20 cellular contexts compared by ENCODE assay signal in genomic region chr20:710762-711120, GRCh38. TPM values are rescaled to one million over a fixed set of nuclear protein-coding genes. Genes with fewer than 3 reads are reported as not detected.
DNase-seq lines count a peak whose midpoint lies in the region; ATAC-seq, FAIRE-seq and TF ChIP-seq lines count a peak whose summit lies in the region.
"Had no signal": no experiment of that assay in that cellular context is flagged by ENCODE, and none has a peak within 500 bp of the region (broad histone marks: within the 10 kb centered on the region; RNA-seq: fewer than 3 reads in every experiment).

No MANE protein-coding gene starts in this region.

- H3K9me3 Mint-ChIP-seq in WTC11 (peaks cover 25% of the 10 kb centered on the region), nephron (peaks cover 15% of the 10 kb centered on the region)

- H3K36me3 ChIP-seq in H1 (ENCODE audit: control insufficient read depth in 2 of 4, insufficient read depth in 4 of 4, low read length in 3 of 4) (no peaks in the 10 kb centered on the region), spleen (no peaks in the 10 kb centered on the region), breast epithelium (no peaks in the 10 kb centered on the region)

- H2BK12ac ChIP-seq in H1 (ENCODE audit: low read depth, low read length), result peak overlapping the region; percentile 71; the same call in 1 of the 2 replicates

- no peak overlapping the region for H4K91ac ChIP-seq in H1 (replicated peaks; ENCODE audit: insufficient read length, low read length)

- H3K9me3 ChIP-seq in H1 (ENCODE audit: insufficient read depth in 2 of 2, low read depth in 1 of 2, low read length in 1 of 2) (peaks cover 8 to 14% of the 10 kb centered on the region in 2 experiments; a peak in 2 of 4 replicates), spleen (peaks cover 0 to 39% (median 30%) of the 10 kb centered on the region in 8 donors), breast epithelium (peaks cover 0 to 23% of the 10 kb centered on the region in 2 donors)

- H2BK20ac ChIP-seq in H1 (ENCODE audit: low read length), result no peak overlapping the region

- no peak overlapping the region for H3K18ac ChIP-seq in H1 (ENCODE audit: extremely low read depth, low read length)

- H3K27ac ChIP-seq in H1 (ENCODE audit: low read depth, low read length), result no peak overlapping the region
- H3K27ac ChIP-seq in spleen, result no peak overlapping the region
- H3K27ac ChIP-seq in breast epithelium, result no peak overlapping the region

- peak overlapping the region in 1 of 4 experiments; percentile 75; a peak in 1 of 8 replicates for H3K4me3 ChIP-seq in H1 (ENCODE audit: extremely low read depth in 1 of 4, insufficient read depth in 2 of 4, low read depth in 3 of 4, low read length in 4 of 4)
- H3K4me3 ChIP-seq in spleen, result no peak overlapping the region
- no peak overlapping the region for H3K4me3 ChIP-seq in breast epithelium

- no peak for TF ChIP-seq RAD21 in H1 (IDR thresholded peaks at IDR 0.05 in 1 of 2, conservative IDR thresholded peaks at IDR 0.05 in 1 of 2; ENCODE audit: low read depth in 2 of 2, low read length in 2 of 2)

- H3K9ac ChIP-seq in H1 (replicated peaks in 1 of 4; ENCODE audit: extremely low read depth in 1 of 4, low read depth in 3 of 4, low read length in 3 of 4), result no peak overlapping the region

- ATAC-seq in WTC11, result no peak
- no peak for ATAC-seq in GM21786 (IDR thresholded peaks at IDR 0.05; ENCODE audit: unreplicated experiment)

- no peak overlapping the region for H2BK5ac ChIP-seq in H1 (ENCODE audit: low read depth, low read length)

- no peak overlapping the region for H3K14ac ChIP-seq in H1 (ENCODE audit: insufficient read length)

- 78% methylated on average over 11 of the region's 11 CpGs; no CpG with 5 or more reads in 1 of the 2 experiments for WGBS in H1 (ENCODE audit: extremely low coverage in 1 of 2, insufficient coverage in 1 of 2, insufficient read length in 1 of 2, insufficient replicate concordance in 2 of 2, low coverage in 1 of 2, low lambda C conversion rate in 2 of 2, missing lambda C conversion rate in 1 of 2), 2 experiments
- 84 to 88% (median 86%) methylated on average over 10 to 11 of the region's 11 CpGs for WGBS in spleen, 5 donors

- H3K4me3 Mint-ChIP-seq in WTC11 (peak overlapping the region; percentile 51), nephron (peak overlapping the region; percentile 36 to 61 (median 49))
- H3K4me3 Mint-ChIP-seq: HFFc6 had no signal

- H2AFZ ChIP-seq in H1 (ENCODE audit: low read length), result no peak overlapping the region

- intact Hi-C loops in spleen (cut with DNase I; ENCODE audit: low total_unique reads) (no loop called here), breast epithelium (cut with DNase I; ENCODE audit: low total_unique reads) (no loop called here)

- no peak overlapping the region for H4K5ac ChIP-seq in H1 (ENCODE audit: insufficient read length, low read depth, low read length)

- H4K8ac ChIP-seq in H1 (ENCODE audit: extremely low read depth, insufficient read depth, low read length), result no peak overlapping the region; the same call in 1 of the 2 replicates

- FAIRE-seq in H1 (lab: Jason Lieb, UNC), result no peak
- FAIRE-seq: D721Med, H54, HepG2 had no signal

- CTCF ChIA-PET in WTC11 (lab: Charles Lee), result interaction anchor here (1.4 to 1.5 kb wide), 2 partner anchors 44 to 134 kb away, joined by 5 read pairs; no protein-coding TSS in a partner anchor
- CTCF ChIA-PET in H1 (lab: Charles Lee; ENCODE audit: partially characterized antibody), result interaction anchor here (0.6 to 1.8 kb wide), 8 partner anchors 7 to 151 kb away, joined by 3 to 6 read pairs (median 3); no protein-coding TSS in a partner anchor

- H3K79me2 ChIP-seq in H1 (ENCODE audit: control insufficient read depth in 1 of 2, insufficient read depth in 2 of 2, low read length in 2 of 2), result no peaks in the 10 kb centered on the region

- no peaks in the 10 kb centered on the region for H3K79me1 ChIP-seq in H1 (ENCODE audit: low read depth, low read length)

- no peak for TF ChIP-seq POLR2A in H1 (IDR thresholded peaks at IDR 0.05; ENCODE audit: control extremely low read depth in 1 of 2, low read depth in 2 of 2, low read length in 2 of 2)
- TF ChIP-seq POLR2A in spleen (IDR thresholded peaks at IDR 0.05), result no peak
- no peak for TF ChIP-seq POLR2A in breast epithelium (IDR thresholded peaks at IDR 0.05)

- POLR2A ChIA-PET in WTC11 (lab: Charles Lee) (no interaction called here), H1 (lab: Charles Lee; ENCODE audit: partially characterized antibody) (interaction anchor here (0.9 kb wide), 1 partner anchor 22 kb away, joined by 3 read pairs; no protein-coding TSS in a partner anchor)

- peak overlapping the region; percentile 55 to 65; a peak in 3 of 4 replicates for H3K4me2 ChIP-seq in H1 (ENCODE audit: insufficient read depth in 1 of 2, low read depth in 2 of 2, low read length in 2 of 2)

- H3K36me3 Mint-ChIP-seq in WTC11, result peaks cover 10% of the 10 kb centered on the region
- H3K36me3 Mint-ChIP-seq in nephron (ENCODE audit: low read depth), result no peaks in the 10 kb centered on the region

- H3K27me3 Mint-ChIP-seq in WTC11 (ENCODE audit: low read depth), result peaks cover 45% of the 10 kb centered on the region
- H3K27me3 Mint-ChIP-seq in nephron (ENCODE audit: low read depth), result peaks cover 29% of the 10 kb centered on the region

- TF ChIP-seq EP300 in H1 (IDR thresholded peaks at IDR 0.05; ENCODE audit: borderline replicate concordance in 1 of 2, low read depth in 2 of 2, low read length in 2 of 2), result no peak

- H3K4me1 ChIP-seq in H1 (replicated peaks in 1 of 4; ENCODE audit: control insufficient read depth in 3 of 4, insufficient read depth in 4 of 4, low read length in 3 of 4) (peaks cover 0 to 8% (median 2%) of the 10 kb centered on the region in 4 experiments; a peak in 1 of 7 replicates), spleen (peaks cover 0 to 7% (median 0%) of the 10 kb centered on the region in 6 donors), breast epithelium (no peaks in the 10 kb centered on the region)

- H3K27ac Mint-ChIP-seq in WTC11 (no peak overlapping the region), nephron (peak overlapping the region in 2 of 3 experiments; percentile 21 to 29)
- H3K27ac Mint-ChIP-seq: HFFc6 had no signal

- H3K56ac ChIP-seq in H1 (replicated peaks; ENCODE audit: insufficient read length, low read depth, low read length), result no peak overlapping the region

- no peak overlapping the region for H3K23ac ChIP-seq in H1 (ENCODE audit: insufficient read length)

- DNase-seq in WTC11 (ENCODE audit: low spot score) (no peak), H1 (ENCODE audit: low read depth in 1 of 2, low spot score in 2 of 2) (no peak), spleen (peak; percentile 27), SW480 (ENCODE audit: low spot score) (no peak), breast epithelium (ENCODE audit: low spot score in 2 of 2) (no peak)
- DNase-seq: ACHN, C1 segment of cervical spinal cord, DMS79, HFFc6, KBM-7, NCI-H2081 treated with DMSO at 0.1 percent for 48 hours, NCI-H510A treated with DMSO at 0.1 percent for 48 hours, NCI-H774, SHP77 treated with DMSO at 0.1 percent for 48 hours had no signal

- H4K20me1 ChIP-seq in H1 (replicated peaks in 1 of 2; ENCODE audit: control insufficient read depth in 1 of 2, insufficient read depth in 2 of 2, low read length in 2 of 2), result no peaks in the 10 kb centered on the region

- no peak overlapping the region for H2AK5ac ChIP-seq in H1 (ENCODE audit: low read depth, low read length)

- H3K4ac ChIP-seq in H1 (replicated peaks; ENCODE audit: insufficient read length, low read depth, low read length), result no peak overlapping the region

- H3K27me3 ChIP-seq in H1 (replicated peaks in 1 of 4; ENCODE audit: control insufficient read depth in 3 of 4, extremely low read depth in 1 of 4, insufficient read depth in 3 of 4, low read length in 3 of 4) (peaks cover 1 to 15% (median 12%) of the 10 kb centered on the region in 4 experiments), spleen (replicated peaks in 1 of 7) (peaks cover 0 to 68% (median 21%) of the 10 kb centered on the region in 7 donors), breast epithelium (peaks cover 0 to 51% of the 10 kb centered on the region in 2 donors)

- TF ChIP-seq CTCF in WTC11 (IDR thresholded peaks at IDR 0.05) (no peak), H1 (IDR thresholded peaks at IDR 0.05; ENCODE audit: control extremely low read depth in 1 of 3, insufficient read depth in 1 of 3, low read depth in 1 of 3, low read length in 3 of 3) (no peak), nephron (IDR thresholded peaks at IDR 0.05; ENCODE audit: unreplicated experiment in 3 of 3) (no peak), spleen (IDR thresholded peaks at IDR 0.05 in 8 of 11, conservative IDR thresholded peaks at IDR 0.05 in 3 of 11) (no peak), breast epithelium (IDR thresholded peaks at IDR 0.05) (no peak)

- 0 out of 2 replicates have a peak overlapping the region, but pooled peaks have one; percentile 92 for H2BK15ac ChIP-seq in H1 (ENCODE audit: low read length)

- H3K4me1 Mint-ChIP-seq in WTC11 (peaks cover 29% of the 10 kb centered on the region), nephron (peaks cover 20% of the 10 kb centered on the region)

- H2BK120ac ChIP-seq in H1 (replicated peaks; ENCODE audit: low read depth, low read length), result no peak overlapping the region

- peaks cover 2% of the 10 kb centered on the region; the same call in 1 of the 2 replicates for H3K23me2 ChIP-seq in H1 (ENCODE audit: low read depth, low read length)

RNA-seq across cellular contexts. Expression of gene SCRT2, which starts 35.1 kb away (rescaled TPM):
- total RNA-seq in WTC11 (2021) (0.14 to 0.20 TPM (median 0.16 TPM) in 3 replicates), spleen (under 1 TPM in 1 of 7 donors, not detected in 6; 0.09 TPM), breast epithelium (not detected)
- 0.27 and 0.34 TPM in 2 replicates for total RNA-seq in H1 (2021; fragmentation: NEBNext Ultra II Directional; extraction: Animal tissue kit (Norgen Biotek cat#: 25700))
- polyA plus RNA-seq in H1 (2011; rRNA removed) (0.12 and 0.14 TPM in 2 replicates), spleen (not detected)
- 0.05 TPM for polyA plus RNA-seq in H1 (2011; cell fraction: cytosol; rRNA removed)
- polyA plus RNA-seq in H1 (2011; cell fraction: nucleus; rRNA removed), result 0.57 TPM
- polyA plus RNA-seq in H1 (2012, experiment 1 of 2), result 0.21 to 0.36 TPM (median 0.32 TPM) in 4 replicates
- polyA plus RNA-seq in H1 (2012, experiment 2 of 2), result 0.25 TPM
- 0.59 TPM for polyA plus RNA-seq in H1 (2013, experiment 1 of 2)
- polyA plus RNA-seq in H1 (2013, experiment 2 of 2), result 0.55 TPM
- 0.05 and 0.06 TPM in 2 replicates for polyA minus RNA-seq in H1 (2011; rRNA and poly(A)+ RNA removed)
- polyA minus RNA-seq in H1 (2011; cell fraction: cytosol; rRNA and poly(A)+ RNA removed), result 0.44 TPM
- 0.30 TPM for polyA minus RNA-seq in H1 (2011; cell fraction: nucleus; rRNA and poly(A)+ RNA removed)
- total RNA-seq: HepG2, HFFc6, RPMI7951 had no signal
- polyA plus RNA-seq: HepG2 had no signal

RNA-seq across cellular contexts. Expression of gene SLC52A3, which starts 57.6 kb away (rescaled TPM):
- 6.9 to 7.7 TPM (median 7.3 TPM) in 3 replicates for total RNA-seq in WTC11 (2021)
- 3.9 and 4.2 TPM in 2 replicates for total RNA-seq in H1 (2021; fragmentation: NEBNext Ultra II Directional; extraction: Animal tissue kit (Norgen Biotek cat#: 25700))
- polyA plus RNA-seq in H1 (2011; rRNA removed), result 2.3 and 4.2 TPM in 2 replicates
- polyA plus RNA-seq in H1 (2011; cell fraction: cytosol; rRNA removed), result 1.8 TPM
- 3.1 TPM for polyA plus RNA-seq in H1 (2011; cell fraction: nucleus; rRNA removed)
- 1.6 to 2.4 TPM (median 2.0 TPM) in 4 replicates for polyA plus RNA-seq in H1 (2012, experiment 1 of 2)
- 2.2 TPM for polyA plus RNA-seq in H1 (2012, experiment 2 of 2)
- polyA plus RNA-seq in H1 (2013, experiment 1 of 2), result 4.1 TPM
- polyA plus RNA-seq in H1 (2013, experiment 2 of 2), result 4.2 TPM
- polyA minus RNA-seq in H1 (2011; rRNA and poly(A)+ RNA removed), result 2.0 and 2.7 TPM in 2 replicates
- polyA minus RNA-seq in H1 (2011; cell fraction: cytosol; rRNA and poly(A)+ RNA removed), result 2.1 TPM
- 2.5 TPM for polyA minus RNA-seq in H1 (2011; cell fraction: nucleus; rRNA and poly(A)+ RNA removed)
- total RNA-seq in spleen, result under 1 TPM in 4 of 7 donors, not detected in 3; 0.17 to 0.44 (median 0.27) TPM
- under 1 TPM; 0.03 to 0.08 (median 0.04) TPM for polyA plus RNA-seq in spleen
- 1 to 10 TPM in 2 of 3 donors, under 1 TPM in 1; 0.16 to 7.2 (median 4.1) TPM for total RNA-seq in breast epithelium
- total RNA-seq: HepG2, RPMI7951 had no signal

RNA-seq across cellular contexts. Expression of gene SRXN1, which starts 57.7 kb away (rescaled TPM):
- total RNA-seq in WTC11 (2021), result 23.0 to 25.7 TPM (median 24.5 TPM) in 3 replicates
- 15.8 and 16.7 TPM in 2 replicates for total RNA-seq in H1 (2021; fragmentation: NEBNext Ultra II Directional; extraction: Animal tissue kit (Norgen Biotek cat#: 25700))
- polyA plus RNA-seq in H1 (2011; rRNA removed), result 12.2 and 12.7 TPM in 2 replicates
- polyA plus RNA-seq in H1 (2011; cell fraction: cytosol; rRNA removed), result 15.8 TPM
- 7.5 TPM for polyA plus RNA-seq in H1 (2011; cell fraction: nucleus; rRNA removed)
- polyA plus RNA-seq in H1 (2012, experiment 1 of 2), result 15.0 to 16.5 TPM (median 15.5 TPM) in 4 replicates
- polyA plus RNA-seq in H1 (2012, experiment 2 of 2), result 5.7 TPM
- 13.5 TPM for polyA plus RNA-seq in H1 (2013, experiment 1 of 2)
- 13.9 TPM for polyA plus RNA-seq in H1 (2013, experiment 2 of 2)
- polyA minus RNA-seq in H1 (2011; rRNA and poly(A)+ RNA removed), result 14.4 and 15.9 TPM in 2 replicates
- polyA minus RNA-seq in H1 (2011; cell fraction: cytosol; rRNA and poly(A)+ RNA removed), result 5.9 TPM
- polyA minus RNA-seq in H1 (2011; cell fraction: nucleus; rRNA and poly(A)+ RNA removed), result 7.6 TPM
- 10 to 100 TPM; 10.6 to 31.3 (median 14.2) TPM for total RNA-seq in spleen
- polyA plus RNA-seq in spleen, result 10 to 100 TPM in 1 of 3 donors, 1 to 10 TPM in 2; 4.5 to 11.2 (median 7.0) TPM
- 10 to 100 TPM; 16.2 to 30.2 (median 21.1) TPM for total RNA-seq in breast epithelium
